Comparison of ENCODE assay signal across 25 cellular contexts in genomic region chr7:136957391-136957790, GRCh38.
A peak's percentile ranks its signal among the peaks of the same experiment; 100 is the strongest.
DNase-seq lines count a peak whose midpoint lies in the region; ATAC-seq and TF ChIP-seq lines count a peak whose summit lies in the region.
"Had no signal": no experiment of that assay in that cellular context is flagged by ENCODE, and none has a peak within 500 bp of the region (broad histone marks: within the 10 kb centered on the region; RNA-seq: fewer than 3 reads in every experiment).

No MANE protein-coding gene starts in this region.

- peaks cover 10% of the 10 kb centered on the region for H3K4me1 ChIP-seq in adipocyte (ENCODE audit: control insufficient read depth, insufficient read depth, low read length)
- H3K4me1 ChIP-seq: foreskin keratinocyte, right lobe of liver, suprapubic skin had no signal

- H3K4me3 ChIP-seq in adipocyte (ENCODE audit: low read length), result no peak overlapping the region
- H3K4me3 ChIP-seq in foreskin fibroblast (ENCODE audit: low read depth in 1 of 2, low read length in 2 of 2), result no peak overlapping the region
- H3K4me3 ChIP-seq: heart left ventricle, right lobe of liver, suprapubic skin had no signal

- ATAC-seq in GM19395 (IDR thresholded peaks at IDR 0.05; ENCODE audit: unreplicated experiment) (no peak), HG03095 (IDR thresholded peaks at IDR 0.05; ENCODE audit: unreplicated experiment) (no peak)
- ATAC-seq: activated naive CD8-positive, alpha-beta T cell treated with anti-CD3 and anti-CD28 coated beads, Interleukin-2, amount 50 U/mL, for 24 hours; foreskin keratinocyte; WTC11 had no signal

- no peak overlapping the region for H3K9ac ChIP-seq in adipocyte (ENCODE audit: low read length)

- no peaks in the 10 kb centered on the region for H3K36me3 ChIP-seq in adipocyte (ENCODE audit: control insufficient read depth, insufficient read depth, low read length, severe bottlenecking)
- H3K36me3 ChIP-seq: right lobe of liver, suprapubic skin had no signal

- TF ChIP-seq CTCF in foreskin fibroblast (IDR thresholded peaks at IDR 0.05; ENCODE audit: low read depth, low read length), result no peak

- peak; percentile 35 for DNase-seq in DMS53 (lab: John Stamatoyannopoulos, UW)
- DNase-seq in DMS53 treated with DMSO at 0.1 percent for 48 hours (lab: John Stamatoyannopoulos, UW; ENCODE audit: unreplicated experiment), result no peak
- DNase-seq in adipocyte (ENCODE audit: low read depth), result peak; percentile 43
- peak; percentile 47 to 48 for DNase-seq in foreskin fibroblast
- DNase-seq in H4 (ENCODE audit: low spot score), result no peak
- no peak for DNase-seq in NCI-H446 treated with DMSO at 0.1 percent for 48 hours (lab: John Stamatoyannopoulos, UW)
- DNase-seq: activated CD4-positive, alpha-beta T cell treated with anti-CD3 and anti-CD28 coated beads, Interleukin-2, amount 10 ng/mL, durations not matched to agents 7 days and 5 days; activated naive CD8-positive, alpha-beta T cell treated with anti-CD3 and anti-CD28 coated beads, Interleukin-2, amount 50 U/mL, for 24 hours; activated T-cell treated with anti-CD3 and anti-CD28 coated beads, Interleukin-2, amount 50 U/mL, for 48 hours; AML-193; CD4-positive, alpha-beta memory T cell; foreskin keratinocyte; H7; heart left ventricle; Kasumi-1; mammary epithelial cell; NCI-H1694; NCI-H510A; right lobe of liver; stimulated activated CD4-positive, alpha-beta T cell treated with anti-CD3 and anti-CD28 coated beads, Interleukin-15, amount 100 ng/mL, for 24 hours; stimulated activated naive CD4-positive, alpha-beta T cell had no signal

- no peaks in the 10 kb centered on the region for H3K27me3 ChIP-seq in adipocyte (replicated peaks; ENCODE audit: control insufficient read depth, insufficient read depth, low read length)
- H3K27me3 ChIP-seq: foreskin keratinocyte, heart left ventricle, right lobe of liver, suprapubic skin had no signal

- no peaks in the 10 kb centered on the region for H3K9me3 ChIP-seq in adipocyte (ENCODE audit: control insufficient read depth, low read length)
- H3K9me3 ChIP-seq: right lobe of liver had no signal

Comparison
In these comparisons a context has a peak if more than half of its experiments do, and no peak if none do; other contexts are left out.
1. DNase-seq: peak in DMS53 (single experiment), adipocyte (single experiment) and foreskin fibroblast (2 of 2); none in DMS53 treated with DMSO at 0.1 percent for 48 hours (single experiment), H4 (single experiment) and NCI-H446 treated with DMSO at 0.1 percent for 48 hours (single experiment).